ENCODE assay signal across 19 cellular contexts in genomic region chr17:49457564-49458535, GRCh38. TPM values are rescaled to one million over a fixed set of nuclear protein-coding genes. Genes with fewer than 3 reads are reported as not detected.
"Had no signal": no experiment of that assay in that cellular context is flagged by ENCODE, and none has a peak within 500 bp of the region (broad histone marks: within the 10 kb centered on the region; RNA-seq: fewer than 3 reads in every experiment).

No MANE protein-coding gene starts in this region.

- H3K36me3 Mint-ChIP-seq: activated naive CD4-positive, alpha-beta T cell treated with anti-CD3 and anti-CD28 coated beads, Interleukin-2, amount 50 U/mL, for 24 hours; naive B cell had no signal

- H3K9me3 ChIP-seq: body of pancreas, colonic mucosa, mucosa of descending colon, thyroid gland had no signal

- H3K4me1 Mint-ChIP-seq: activated naive CD4-positive, alpha-beta T cell treated with anti-CD3 and anti-CD28 coated beads, Interleukin-2, amount 50 U/mL, for 24 hours; naive B cell had no signal

- H3K27ac ChIP-seq: body of pancreas, colonic mucosa, foreskin keratinocyte, thyroid gland had no signal

- DNase-seq: activated CD4-positive, alpha-beta T cell treated with anti-CD3 and anti-CD28 coated beads, Interleukin-2, amount 50 U/mL, for 48 hours; activated CD4-positive, CD25-positive, alpha-beta regulatory T cell treated with anti-CD3 and anti-CD28 coated beads, Interleukin-2, amount 50 U/mL, for 72 hours; activated gamma-delta T cell; amygdala; body of pancreas; colonic mucosa; foreskin keratinocyte; glutamatergic neuron; hippocampal formation; islet precursor cell; mucosa of descending colon; naive B cell; retina; stimulated activated naive CD4-positive, alpha-beta T cell; thyroid gland had no signal

- H3K27me3 ChIP-seq: body of pancreas, thyroid gland had no signal

- H3K4me1 ChIP-seq: colonic mucosa, foreskin keratinocyte, thyroid gland had no signal

- H3K9me3 Mint-ChIP-seq: activated naive CD4-positive, alpha-beta T cell treated with anti-CD3 and anti-CD28 coated beads, Interleukin-2, amount 50 U/mL, for 24 hours; naive B cell; T-helper 1 cell treated with Interleukin-12 subunit alpha and Interleukin-12 subunit beta and Interleukin-4 antibody, amounts not matched to agents 30 μg/mL and 1 μg/mL, for 36 hours had no signal

- H3K36me3 ChIP-seq: colonic mucosa, thyroid gland had no signal

- H3K4me3 Mint-ChIP-seq: activated naive CD4-positive, alpha-beta T cell treated with anti-CD3 and anti-CD28 coated beads, Interleukin-2, amount 50 U/mL, for 24 hours; naive B cell; T-helper 1 cell treated with Interleukin-12 subunit alpha and Interleukin-12 subunit beta and Interleukin-4 antibody, amounts not matched to agents 30 μg/mL and 1 μg/mL, for 36 hours had no signal

- H3K4me3 ChIP-seq: body of pancreas, colonic mucosa, mucosa of descending colon, thyroid gland had no signal

- H3K27ac Mint-ChIP-seq: activated naive CD4-positive, alpha-beta T cell treated with anti-CD3 and anti-CD28 coated beads, Interleukin-2, amount 50 U/mL, for 24 hours; T-helper 1 cell treated with Interleukin-12 subunit alpha and Interleukin-12 subunit beta and Interleukin-4 antibody, amounts not matched to agents 30 μg/mL and 1 μg/mL, for 36 hours had no signal

- ATAC-seq: body of pancreas, foreskin keratinocyte, left lobe of liver, mucosa of descending colon had no signal

RNA-seq across cellular contexts. Expression of gene NGFR, which starts 37.2 kb away (rescaled TPM):
- total RNA-seq: epithelial cell of proximal tubule had no signal
